Comparison of ENCODE assay signal across 2 cellular contexts in the genomic region with DNA sequence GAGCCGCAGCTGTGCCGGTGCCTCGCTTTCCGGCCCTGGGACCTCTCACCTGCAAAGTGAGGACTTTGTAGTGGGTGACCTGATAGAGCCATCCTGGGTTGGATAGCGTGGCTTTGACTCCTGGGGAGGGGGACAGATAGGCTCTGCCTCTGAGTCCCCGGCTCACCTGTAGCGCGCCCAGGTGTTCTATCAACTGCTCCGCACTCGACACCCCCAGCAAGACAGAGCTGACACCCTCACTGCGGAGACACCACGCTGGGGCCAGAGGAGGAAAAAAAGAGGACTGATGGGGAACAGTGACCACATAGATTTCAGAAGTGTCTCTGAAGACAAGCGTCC.
TF ChIP-seq lines count a peak whose summit lies in the region.

No MANE protein-coding gene starts in this region.

TF ChIP-seq in liver, 16 proteins besides CTCF, POLR2A, EP300 and RAD21:
- TF ChIP-seq JUND (IDR thresholded peaks at IDR 0.05) (no peak), RXRA (IDR thresholded peaks at IDR 0.05) (no peak), FOXA2 (IDR thresholded peaks at IDR 0.05) (no peak), HNF4G (IDR thresholded peaks at IDR 0.05) (no peak), NR2F2 (IDR thresholded peaks at IDR 0.05) (no peak), TAF1 (conservative IDR thresholded peaks at IDR 0.05) (no peak), EGR1 (IDR thresholded peaks at IDR 0.05; ENCODE audit: low read depth in 2 of 2) (no peak)
- TF ChIP-seq, protein P1, sequence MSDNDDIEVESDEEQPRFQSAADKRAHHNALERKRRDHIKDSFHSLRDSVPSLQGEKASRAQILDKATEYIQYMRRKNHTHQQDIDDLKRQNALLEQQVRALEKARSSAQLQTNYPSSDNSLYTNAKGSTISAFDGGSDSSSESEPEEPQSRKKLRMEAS (IDR thresholded peaks at IDR 0.05): no peak
- TF ChIP-seq, protein P2, sequence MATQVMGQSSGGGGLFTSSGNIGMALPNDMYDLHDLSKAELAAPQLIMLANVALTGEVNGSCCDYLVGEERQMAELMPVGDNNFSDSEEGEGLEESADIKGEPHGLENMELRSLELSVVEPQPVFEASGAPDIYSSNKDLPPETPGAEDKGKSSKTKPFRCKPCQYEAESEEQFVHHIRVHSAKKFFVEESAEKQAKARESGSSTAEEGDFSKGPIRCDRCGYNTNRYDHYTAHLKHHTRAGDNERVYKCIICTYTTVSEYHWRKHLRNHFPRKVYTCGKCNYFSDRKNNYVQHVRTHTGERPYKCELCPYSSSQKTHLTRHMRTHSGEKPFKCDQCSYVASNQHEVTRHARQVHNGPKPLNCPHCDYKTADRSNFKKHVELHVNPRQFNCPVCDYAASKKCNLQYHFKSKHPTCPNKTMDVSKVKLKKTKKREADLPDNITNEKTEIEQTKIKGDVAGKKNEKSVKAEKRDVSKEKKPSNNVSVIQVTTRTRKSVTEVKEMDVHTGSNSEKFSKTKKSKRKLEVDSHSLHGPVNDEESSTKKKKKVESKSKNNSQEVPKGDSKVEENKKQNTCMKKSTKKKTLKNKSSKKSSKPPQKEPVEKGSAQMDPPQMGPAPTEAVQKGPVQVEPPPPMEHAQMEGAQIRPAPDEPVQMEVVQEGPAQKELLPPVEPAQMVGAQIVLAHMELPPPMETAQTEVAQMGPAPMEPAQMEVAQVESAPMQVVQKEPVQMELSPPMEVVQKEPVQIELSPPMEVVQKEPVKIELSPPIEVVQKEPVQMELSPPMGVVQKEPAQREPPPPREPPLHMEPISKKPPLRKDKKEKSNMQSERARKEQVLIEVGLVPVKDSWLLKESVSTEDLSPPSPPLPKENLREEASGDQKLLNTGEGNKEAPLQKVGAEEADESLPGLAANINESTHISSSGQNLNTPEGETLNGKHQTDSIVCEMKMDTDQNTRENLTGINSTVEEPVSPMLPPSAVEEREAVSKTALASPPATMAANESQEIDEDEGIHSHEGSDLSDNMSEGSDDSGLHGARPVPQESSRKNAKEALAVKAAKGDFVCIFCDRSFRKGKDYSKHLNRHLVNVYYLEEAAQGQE (IDR thresholded peaks at IDR 0.05): no peak
- TF ChIP-seq, protein P3, sequence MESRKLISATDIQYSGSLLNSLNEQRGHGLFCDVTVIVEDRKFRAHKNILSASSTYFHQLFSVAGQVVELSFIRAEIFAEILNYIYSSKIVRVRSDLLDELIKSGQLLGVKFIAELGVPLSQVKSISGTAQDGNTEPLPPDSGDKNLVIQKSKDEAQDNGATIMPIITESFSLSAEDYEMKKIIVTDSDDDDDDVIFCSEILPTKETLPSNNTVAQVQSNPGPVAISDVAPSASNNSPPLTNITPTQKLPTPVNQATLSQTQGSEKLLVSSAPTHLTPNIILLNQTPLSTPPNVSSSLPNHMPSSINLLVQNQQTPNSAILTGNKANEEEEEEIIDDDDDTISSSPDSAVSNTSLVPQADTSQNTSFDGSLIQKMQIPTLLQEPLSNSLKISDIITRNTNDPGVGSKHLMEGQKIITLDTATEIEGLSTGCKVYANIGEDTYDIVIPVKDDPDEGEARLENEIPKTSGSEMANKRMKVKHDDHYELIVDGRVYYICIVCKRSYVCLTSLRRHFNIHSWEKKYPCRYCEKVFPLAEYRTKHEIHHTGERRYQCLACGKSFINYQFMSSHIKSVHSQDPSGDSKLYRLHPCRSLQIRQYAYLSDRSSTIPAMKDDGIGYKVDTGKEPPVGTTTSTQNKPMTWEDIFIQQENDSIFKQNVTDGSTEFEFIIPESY (IDR thresholded peaks at IDR 0.05): no peak
- TF ChIP-seq, protein P4, sequence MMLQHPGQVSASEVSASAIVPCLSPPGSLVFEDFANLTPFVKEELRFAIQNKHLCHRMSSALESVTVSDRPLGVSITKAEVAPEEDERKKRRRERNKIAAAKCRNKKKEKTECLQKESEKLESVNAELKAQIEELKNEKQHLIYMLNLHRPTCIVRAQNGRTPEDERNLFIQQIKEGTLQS (IDR thresholded peaks at IDR 0.05): no peak

TF ChIP-seq in HepG2, 621 proteins besides CTCF, POLR2A, EP300 and RAD21:
- TF ChIP-seq ZBTB21 (CRISPR knock-in tag; IDR thresholded peaks at IDR 0.05) (no peak), ZFP37 (CRISPR knock-in tag; IDR thresholded peaks at IDR 0.05; ENCODE audit: borderline replicate concordance) (no peak), ZBTB44 (CRISPR knock-in tag; IDR thresholded peaks at IDR 0.05) (no peak), ETV6 (CRISPR knock-in tag; conservative IDR thresholded peaks at IDR 0.05) (no peak), ZBTB42 (CRISPR knock-in tag; IDR thresholded peaks at IDR 0.05) (no peak), SIN3A (IDR thresholded peaks at IDR 0.05; ENCODE audit: borderline replicate concordance, low read depth, low read length) (no peak), FOSL2 (CRISPR knock-in tag; IDR thresholded peaks at IDR 0.05) (no peak), PBX2 (CRISPR knock-in tag; IDR thresholded peaks at IDR 0.05) (no peak), ZNF124 (CRISPR knock-in tag; IDR thresholded peaks at IDR 0.05) (no peak), NR3C1 (CRISPR knock-in tag; IDR thresholded peaks at IDR 0.05) (no peak), ZNF460 (CRISPR knock-in tag; IDR thresholded peaks at IDR 0.05; ENCODE audit: borderline replicate concordance) (no peak), AGO1 (IDR thresholded peaks at IDR 0.05; ENCODE audit: low read depth, low read length, poor library complexity, severe bottlenecking) (no peak)
- TF ChIP-seq, protein P5, sequence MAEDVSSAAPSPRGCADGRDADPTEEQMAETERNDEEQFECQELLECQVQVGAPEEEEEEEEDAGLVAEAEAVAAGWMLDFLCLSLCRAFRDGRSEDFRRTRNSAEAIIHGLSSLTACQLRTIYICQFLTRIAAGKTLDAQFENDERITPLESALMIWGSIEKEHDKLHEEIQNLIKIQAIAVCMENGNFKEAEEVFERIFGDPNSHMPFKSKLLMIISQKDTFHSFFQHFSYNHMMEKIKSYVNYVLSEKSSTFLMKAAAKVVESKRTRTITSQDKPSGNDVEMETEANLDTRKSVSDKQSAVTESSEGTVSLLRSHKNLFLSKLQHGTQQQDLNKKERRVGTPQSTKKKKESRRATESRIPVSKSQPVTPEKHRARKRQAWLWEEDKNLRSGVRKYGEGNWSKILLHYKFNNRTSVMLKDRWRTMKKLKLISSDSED (CRISPR knock-in tag; IDR thresholded peaks at IDR 0.05): no peak
